In genomic region chr13:106326751-106327150, GRCh38 we compare ENCODE assay signal across 25 cellular contexts.
"Had no signal": no experiment of that assay in that cellular context is flagged by ENCODE, and none has a peak within 500 bp of the region (broad histone marks: within the 10 kb centered on the region; RNA-seq: fewer than 3 reads in every experiment).

No MANE protein-coding gene starts in this region.

- H3K27ac Mint-ChIP-seq: dendritic cell treated with granulocyte-macrophage colony-stimulating factor and Interleukin-4, amounts not matched to agents 40 ng/mL and 50 ng/mL, for 4 days; effector memory CD8-positive, alpha-beta T cell; endodermal cell had no signal

- H3K9me3 ChIP-seq: gastrocnemius medialis had no signal

- ATAC-seq: effector memory CD8-positive, alpha-beta T cell; esophagus mucosa; foreskin keratinocyte; gastrocnemius medialis; gastroesophageal sphincter; heart left ventricle; heart right ventricle had no signal

- H3K4me3 Mint-ChIP-seq: dendritic cell treated with granulocyte-macrophage colony-stimulating factor and Interleukin-4, amounts not matched to agents 40 ng/mL and 50 ng/mL, for 4 days; effector memory CD8-positive, alpha-beta T cell; endodermal cell had no signal

- H3K4me3 ChIP-seq: colonic mucosa, coronary artery, dorsolateral prefrontal cortex, esophagus muscularis mucosa, esophagus squamous epithelium, gastrocnemius medialis, gastroesophageal sphincter, heart left ventricle, heart right ventricle had no signal

- H3K4me1 ChIP-seq: colonic mucosa, esophagus muscularis mucosa, esophagus squamous epithelium, foreskin keratinocyte, gastrocnemius medialis, gastroesophageal sphincter, heart left ventricle, heart right ventricle had no signal

- H3K27me3 ChIP-seq: colonic mucosa, dorsolateral prefrontal cortex, esophagus muscularis mucosa, esophagus squamous epithelium, foreskin keratinocyte, gastrocnemius medialis, gastroesophageal sphincter, heart left ventricle, heart right ventricle had no signal

- H3K27ac ChIP-seq: colonic mucosa, coronary artery, dorsolateral prefrontal cortex, epithelial cell of prostate, esophagus muscularis mucosa, esophagus squamous epithelium, foreskin keratinocyte, gastrocnemius medialis, gastroesophageal sphincter, heart left ventricle, heart right ventricle had no signal

- H3K27me3 Mint-ChIP-seq: dendritic cell treated with granulocyte-macrophage colony-stimulating factor and Interleukin-4, amounts not matched to agents 40 ng/mL and 50 ng/mL, for 4 days had no signal

- DNase-seq: colonic mucosa; cortex of kidney; dermis blood vessel endothelial cell; dorsolateral prefrontal cortex; effector CD4-positive, alpha-beta T cell; effector CD8-positive, alpha-beta T cell; effector memory CD4-positive, alpha-beta T cell; effector memory CD8-positive, alpha-beta T cell; endodermal cell; erythroblast; esophagus squamous epithelium; foreskin fibroblast; foreskin keratinocyte; foreskin melanocyte; gastrocnemius medialis; glutamatergic neuron; head of caudate nucleus; heart left ventricle; heart right ventricle had no signal

- H3K36me3 ChIP-seq: colonic mucosa, esophagus muscularis mucosa, esophagus squamous epithelium, gastrocnemius medialis, gastroesophageal sphincter, heart left ventricle, heart right ventricle had no signal
